In genomic region chrX:13825178-13825762, GRCh38 we compare ENCODE assay signal across 27 cellular contexts. TPM values are rescaled to one million over a fixed set of nuclear protein-coding genes. Genes with fewer than 3 reads are reported as not detected.
"Had no signal": no experiment of that assay in that cellular context is flagged by ENCODE, and none has a peak within 500 bp of the region (broad histone marks: within the 10 kb centered on the region; RNA-seq: fewer than 3 reads in every experiment).

No MANE protein-coding gene starts in this region.

- H3K27me3 Mint-ChIP-seq: activated CD8-positive, alpha-beta memory T cell treated with anti-CD3 and anti-CD28 coated beads, Interleukin-2, amount 10 ng/mL, durations not matched to agents 7 days and 5 days; activated naive CD4-positive, alpha-beta T cell treated with anti-CD3 and anti-CD28 coated beads, Interleukin-2, amount 50 U/mL, for 24 hours; activated naive CD8-positive, alpha-beta T cell treated with anti-CD3 and anti-CD28 coated beads, Interleukin-2, amount 50 U/mL, for 24 hours; dendritic cell treated with granulocyte-macrophage colony-stimulating factor and Interleukin-4, amounts not matched to agents 40 ng/mL and 50 ng/mL, for 4 days; progenitor cell of endocrine pancreas had no signal

- H3K36me3 Mint-ChIP-seq: activated CD8-positive, alpha-beta memory T cell treated with anti-CD3 and anti-CD28 coated beads, Interleukin-2, amount 10 ng/mL, durations not matched to agents 7 days and 5 days; activated naive CD4-positive, alpha-beta T cell treated with anti-CD3 and anti-CD28 coated beads, Interleukin-2, amount 50 U/mL, for 24 hours had no signal

- H3K4me1 Mint-ChIP-seq: activated CD4-positive, alpha-beta T cell treated with anti-CD3 and anti-CD28 coated beads for 36 hours; activated CD8-positive, alpha-beta memory T cell treated with anti-CD3 and anti-CD28 coated beads, Interleukin-2, amount 10 ng/mL, durations not matched to agents 7 days and 5 days; activated naive CD4-positive, alpha-beta T cell treated with anti-CD3 and anti-CD28 coated beads, Interleukin-2, amount 50 U/mL, for 24 hours; activated naive CD8-positive, alpha-beta T cell treated with anti-CD3 and anti-CD28 coated beads, Interleukin-2, amount 50 U/mL, for 24 hours; nephron progenitor cell had no signal

- DNase-seq: activated CD4-positive, alpha-beta T cell treated with anti-CD3 and anti-CD28 coated beads for 36 hours; activated CD4-positive, CD25-positive, alpha-beta regulatory T cell; activated CD8-positive, alpha-beta memory T cell treated with anti-CD3 and anti-CD28 coated beads, Interleukin-2, amount 10 ng/mL, durations not matched to agents 7 days and 5 days; activated CD8-positive, alpha-beta T cell treated with anti-CD3 and anti-CD28 coated beads, Interleukin-2, amount 10 ng/mL, durations not matched to agents 7 days and 5 days; activated naive CD8-positive, alpha-beta T cell treated with anti-CD3 and anti-CD28 coated beads, Interleukin-2, amount 50 U/mL, for 24 hours; activated T-cell treated with anti-CD3 and anti-CD28 coated beads, Interleukin-2, amount 50 U/mL, for 48 hours; body of pancreas; effector CD4-positive, alpha-beta T cell; foreskin keratinocyte; kidney glomerular epithelial cell; left ventricle myocardium inferior; mucosa of descending colon; nephron progenitor cell; ovary; right lobe of liver; stimulated activated CD4-positive, alpha-beta T cell treated with anti-CD3 and anti-CD28 coated beads, Interleukin-2, amount 100 ng/mL, for 48 hours; stimulated activated naive CD4-positive, alpha-beta T cell treated with Interleukin-2 at 50 U/mL for 16 hours; T-helper 1 cell; upper lobe of left lung had no signal

- H3K36me3 ChIP-seq: cardiac muscle cell, esophagus muscularis mucosa, left ventricle myocardium inferior, ovary, right lobe of liver, upper lobe of left lung, vagina had no signal

- H3K9me3 Mint-ChIP-seq: activated naive CD4-positive, alpha-beta T cell treated with anti-CD3 and anti-CD28 coated beads, Interleukin-2, amount 50 U/mL, for 24 hours; activated naive CD8-positive, alpha-beta T cell treated with anti-CD3 and anti-CD28 coated beads, Interleukin-2, amount 50 U/mL, for 24 hours; activated T-helper 2 cell treated with anti-CD3 and anti-CD28 coated beads, Interferon-gamma antibody, Interleukin-2, Interleukin-4, amounts not matched to agents 10 μg/mL and 5 μg/mL and 100 μg/mL, durations not matched to agents 14 hours and 24 hours and 36 hours; dendritic cell treated with granulocyte-macrophage colony-stimulating factor and Interleukin-4, amounts not matched to agents 40 ng/mL and 50 ng/mL, for 4 days had no signal

- H3K9me3 ChIP-seq: body of pancreas, esophagus muscularis mucosa, left ventricle myocardium inferior, mucosa of descending colon, ovary, right lobe of liver, upper lobe of left lung, vagina had no signal

- H3K27ac Mint-ChIP-seq: activated CD4-positive, alpha-beta T cell treated with anti-CD3 and anti-CD28 coated beads for 36 hours; activated CD8-positive, alpha-beta memory T cell treated with anti-CD3 and anti-CD28 coated beads, Interleukin-2, amount 10 ng/mL, durations not matched to agents 7 days and 5 days; activated CD8-positive, alpha-beta T cell treated with anti-CD3 and anti-CD28 coated beads, Interleukin-2, amount 10 ng/mL, durations not matched to agents 7 days and 5 days; activated naive CD4-positive, alpha-beta T cell treated with anti-CD3 and anti-CD28 coated beads, Interleukin-2, amount 50 U/mL, for 24 hours; activated naive CD8-positive, alpha-beta T cell treated with anti-CD3 and anti-CD28 coated beads, Interleukin-2, amount 50 U/mL, for 24 hours; activated T-helper 2 cell treated with anti-CD3 and anti-CD28 coated beads, Interferon-gamma antibody, Interleukin-2, Interleukin-4, amounts not matched to agents 10 μg/mL and 5 μg/mL and 100 μg/mL, durations not matched to agents 14 hours and 24 hours and 36 hours; dendritic cell treated with granulocyte-macrophage colony-stimulating factor and Interleukin-4, amounts not matched to agents 40 ng/mL and 50 ng/mL, for 4 days; nephron progenitor cell; progenitor cell of endocrine pancreas had no signal

- H3K27ac ChIP-seq: body of pancreas, cardiac muscle cell, esophagus muscularis mucosa, foreskin keratinocyte, left ventricle myocardium inferior, ovary, right lobe of liver, upper lobe of left lung, vagina had no signal

- H3K4me3 Mint-ChIP-seq: activated CD4-positive, alpha-beta T cell treated with anti-CD3 and anti-CD28 coated beads for 36 hours; activated CD8-positive, alpha-beta memory T cell treated with anti-CD3 and anti-CD28 coated beads, Interleukin-2, amount 10 ng/mL, durations not matched to agents 7 days and 5 days; activated CD8-positive, alpha-beta T cell treated with anti-CD3 and anti-CD28 coated beads, Interleukin-2, amount 10 ng/mL, durations not matched to agents 7 days and 5 days; activated naive CD4-positive, alpha-beta T cell treated with anti-CD3 and anti-CD28 coated beads, Interleukin-2, amount 50 U/mL, for 24 hours; activated naive CD8-positive, alpha-beta T cell treated with anti-CD3 and anti-CD28 coated beads, Interleukin-2, amount 50 U/mL, for 24 hours; dendritic cell treated with granulocyte-macrophage colony-stimulating factor and Interleukin-4, amounts not matched to agents 40 ng/mL and 50 ng/mL, for 4 days; nephron progenitor cell had no signal

- H3K4me3 ChIP-seq: body of pancreas, cardiac muscle cell, esophagus muscularis mucosa, left ventricle myocardium inferior, mucosa of descending colon, ovary, right lobe of liver, upper lobe of left lung, vagina had no signal

- H3K4me1 ChIP-seq: body of pancreas, foreskin keratinocyte, left ventricle myocardium inferior, right lobe of liver, upper lobe of left lung, vagina had no signal

- ATAC-seq: activated CD4-positive, alpha-beta T cell treated with anti-CD3 and anti-CD28 coated beads for 36 hours; activated CD8-positive, alpha-beta memory T cell treated with anti-CD3 and anti-CD28 coated beads, Interleukin-2, amount 10 ng/mL, durations not matched to agents 7 days and 5 days; activated CD8-positive, alpha-beta T cell treated with anti-CD3 and anti-CD28 coated beads, Interleukin-2, amount 10 ng/mL, durations not matched to agents 7 days and 5 days; activated naive CD8-positive, alpha-beta T cell treated with anti-CD3 and anti-CD28 coated beads, Interleukin-2, amount 50 U/mL, for 24 hours; body of pancreas; foreskin keratinocyte; mucosa of descending colon; right lobe of liver had no signal

RNA-seq across cellular contexts. Expression of gene GPM6B, which starts 8.4 kb away (rescaled TPM):
- total RNA-seq: activated CD8-positive, alpha-beta memory T cell treated with anti-CD3 and anti-CD28 coated beads, Interleukin-2, amount 10 ng/mL, durations not matched to agents 7 days and 5 days; activated CD8-positive, alpha-beta T cell treated with anti-CD3 and anti-CD28 coated beads, Interleukin-2, amount 10 ng/mL, durations not matched to agents 7 days and 5 days; activated T-helper 2 cell treated with anti-CD3 and anti-CD28 coated beads, Interferon-gamma antibody, Interleukin-2, Interleukin-4, amounts not matched to agents 10 μg/mL and 5 μg/mL and 100 μg/mL, durations not matched to agents 14 hours and 24 hours and 36 hours; foreskin keratinocyte; lung microvascular endothelial cell had no signal
